8 cellular contexts compared by ENCODE assay signal in the genomic region with DNA sequence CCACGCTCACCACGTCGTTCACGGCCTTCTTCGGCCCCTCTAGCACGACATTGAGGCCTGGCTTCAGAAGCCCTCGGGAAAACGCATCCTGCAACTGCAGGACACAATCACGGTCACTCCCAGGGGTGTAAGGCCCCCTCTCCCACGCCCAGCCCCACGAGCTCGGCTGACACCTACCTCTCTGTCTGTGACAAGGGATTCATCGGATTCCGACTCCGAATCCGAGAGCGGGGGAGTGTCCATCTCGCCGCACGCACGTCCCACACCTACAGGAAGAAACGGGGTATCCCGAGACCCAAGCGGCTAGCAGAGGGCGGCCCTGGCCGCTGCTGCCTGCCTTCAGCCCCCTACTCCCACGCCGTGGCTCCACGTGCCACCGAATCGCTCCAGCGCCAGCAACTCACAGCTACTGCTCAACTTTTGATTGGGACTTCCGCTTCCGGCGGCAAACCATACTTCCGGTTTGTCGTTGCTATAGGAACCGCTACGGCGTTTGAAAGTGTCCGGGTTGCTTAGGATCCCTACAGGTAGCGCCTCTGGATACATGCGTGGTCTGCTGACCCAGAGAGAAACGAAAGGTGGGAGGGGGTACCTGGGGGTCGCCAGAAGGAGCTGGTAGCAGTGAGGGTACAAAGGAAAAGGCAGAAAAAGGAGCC. TPM values are rescaled to one million over a fixed set of nuclear protein-coding genes. Genes with fewer than 3 reads are reported as not detected.
DNase-seq lines count a peak whose midpoint lies in the region; ATAC-seq and TF ChIP-seq lines count a peak whose summit lies in the region.

Gene CFAP57 (plus strand): TSS at position 455 of the 656 bp plus-strand sequence. CDS start 424 bp downstream, outside the sequence.
A gene with protein sequence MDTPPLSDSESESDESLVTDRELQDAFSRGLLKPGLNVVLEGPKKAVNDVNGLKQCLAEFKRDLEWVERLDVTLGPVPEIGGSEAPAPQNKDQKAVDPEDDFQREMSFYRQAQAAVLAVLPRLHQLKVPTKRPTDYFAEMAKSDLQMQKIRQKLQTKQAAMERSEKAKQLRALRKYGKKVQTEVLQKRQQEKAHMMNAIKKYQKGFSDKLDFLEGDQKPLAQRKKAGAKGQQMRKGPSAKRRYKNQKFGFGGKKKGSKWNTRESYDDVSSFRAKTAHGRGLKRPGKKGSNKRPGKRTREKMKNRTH (minus strand): TSS at position 415 of the 656 bp plus-strand sequence. CDS start 172 bp downstream, at position 243.

- peak within 1 kb of the TSS; percentile 93 for H3K4me3 ChIP-seq in kidney epithelial cell (ENCODE audit: low read depth, low read length)

- DNase-seq in Ammon's horn (ENCODE audit: low spot score) (peak; percentile 95), NCI-H446 (lab: John Stamatoyannopoulos, UW) (peak; percentile 93 to 94), cerebellum (ENCODE audit: low spot score) (peak; percentile 90), kidney epithelial cell (ENCODE audit: low read depth) (peak; percentile 75)
- peak; percentile 92 for DNase-seq in stimulated activated CD4-positive, alpha-beta T cell treated with anti-CD3 and anti-CD28 coated beads, Interleukin-15, amount 100 ng/mL, for 24 hours

- H3K36me3 ChIP-seq in kidney epithelial cell (ENCODE audit: control insufficient read depth, insufficient read depth, low read length) = no peaks in the 10 kb centered on the region

- peaks cover 4% of the 10 kb centered on the region for H3K27me3 ChIP-seq in kidney epithelial cell (ENCODE audit: control insufficient read depth, insufficient read depth, low read length)

- TF ChIP-seq CTCF in kidney epithelial cell (IDR thresholded peaks at IDR 0.05; ENCODE audit: insufficient read depth, low read length, poor library complexity, severe bottlenecking) = no peak

- ATAC-seq in HG03378 (IDR thresholded peaks at IDR 0.05; ENCODE audit: unreplicated experiment) = peak; percentile 88
- ATAC-seq in activated CD4-positive, CD25-positive, alpha-beta regulatory T cell treated with anti-CD3 and anti-CD28 coated beads, Interleukin-2, amount 50 U/mL, for 24 hours = peak; percentile 92 to 94

- TF ChIP-seq POLR2A in GM19193 (IDR thresholded peaks at IDR 0.05; ENCODE audit: extremely low read depth, insufficient read depth, insufficient read length) = peak; percentile 81

RNA-seq across cellular contexts. Expression of gene CFAP57, which starts in this region (rescaled TPM):
- total RNA-seq in cerebellum (1.9 TPM), kidney epithelial cell (0.34 and 4.8 TPM in 2 replicates)

RNA-seq across cellular contexts. Expression of the second gene that starts in this region (rescaled TPM):
- total RNA-seq in cerebellum = 27.2 TPM
- total RNA-seq in kidney epithelial cell = 89.3 and 119 TPM in 2 replicates

Comparison
In these comparisons a context has a peak if more than half of its experiments do, and no peak if none do; other contexts are left out.
1. Peak in every context shown above with its lines: DNase-seq, ATAC-seq and H3K4me3 ChIP-seq.